8 cellular contexts compared by ENCODE assay signal in the genomic region with DNA sequence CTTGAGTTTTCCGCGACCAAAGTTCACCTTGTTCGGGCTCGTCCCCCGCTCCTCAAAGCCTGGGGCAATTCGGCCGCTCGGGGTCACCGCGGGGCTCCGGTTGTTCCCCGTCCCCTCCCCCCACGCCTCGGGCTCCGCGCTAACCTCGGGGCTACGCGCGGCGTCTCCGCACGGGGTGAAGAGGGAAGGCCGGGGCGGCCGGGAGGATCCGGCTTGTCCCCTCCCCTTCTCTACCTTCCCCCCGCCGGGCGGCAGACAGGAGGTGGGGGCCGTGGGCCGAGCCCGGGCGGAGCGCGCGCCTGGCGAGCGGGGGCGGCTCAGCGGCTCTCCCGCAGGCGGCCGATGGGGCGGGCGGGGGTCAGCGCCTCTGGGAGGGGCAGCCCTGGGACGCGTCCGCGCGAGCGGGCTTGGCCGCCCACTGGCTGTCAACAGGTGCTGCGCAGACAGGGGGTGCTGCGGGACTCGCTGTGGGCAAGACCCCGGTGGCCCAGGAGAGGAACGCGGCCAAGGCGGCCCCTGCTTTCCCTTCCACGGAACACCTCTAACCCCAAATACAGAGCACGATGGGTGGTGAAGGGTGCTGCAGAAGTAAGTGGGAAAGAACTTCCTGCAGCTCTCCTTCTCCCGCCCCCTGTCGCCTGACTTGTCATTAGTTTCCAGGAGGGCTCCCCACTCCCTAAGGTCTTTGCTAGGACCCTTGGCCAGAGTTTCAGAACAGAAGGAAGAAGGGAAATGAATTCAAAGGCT. TPM values are rescaled to one million over a fixed set of nuclear protein-coding genes. Genes with fewer than 3 reads are reported as not detected.
DNase-seq lines count a peak whose midpoint lies in the region; ATAC-seq, FAIRE-seq and TF ChIP-seq lines count a peak whose summit lies in the region.

Gene PDGFC (minus strand): TSS at position 177 of the 747 bp plus-strand sequence. CDS start 896 bp downstream, outside the sequence.

- peak; percentile 36 for ATAC-seq in HG02798 (IDR thresholded peaks at IDR 0.05; ENCODE audit: poor library complexity, unreplicated experiment)
- no peak for ATAC-seq in HG03039 (IDR thresholded peaks at IDR 0.05; ENCODE audit: unreplicated experiment)

- peaks cover 0 to 3% of the 10 kb centered on the region in 2 donors for H3K27me3 ChIP-seq in small intestine (ENCODE audit: control insufficient read depth in 2 of 2, insufficient read depth in 2 of 2, low read length in 2 of 2)

- DNase-seq in D341Med (ENCODE audit: low spot score) (peak; percentile 71), RWPE1 (ENCODE audit: low spot score) (peak; percentile 71), dedifferentiated amniotic fluid mesenchymal stem cell (ENCODE audit: extremely low spot score) (peak; percentile 24), kidney tubule cell (ENCODE audit: low spot score) (peak; percentile 89), small intestine (peak; percentile 54)
- no peak for DNase-seq in stimulated activated CD4-positive, alpha-beta T cell treated with anti-CD3 and anti-CD28 coated beads, Interleukin-2, amount 100 ng/mL, for 48 hours

- peak within 1 kb of the TSS; percentile 54 to 96 for H3K4me3 ChIP-seq in small intestine (ENCODE audit: low read depth in 1 of 2, low read length in 2 of 2)

- H3K4me1 ChIP-seq in small intestine (ENCODE audit: control insufficient read depth in 2 of 2, insufficient read depth in 1 of 2, low read depth in 1 of 2, low read length in 1 of 2): peaks cover 0 to 2% of the 10 kb centered on the region in 2 donors

- no peaks in the 10 kb centered on the region for H3K9me3 ChIP-seq in small intestine (ENCODE audit: control insufficient read depth, low read depth)

- no peak for FAIRE-seq in small intestine (lab: Jason Lieb, UNC)

- no peaks in the 10 kb centered on the region for H3K36me3 ChIP-seq in small intestine (ENCODE audit: control insufficient read depth in 2 of 2, insufficient read depth in 2 of 2, low read length in 2 of 2)

- POLR2A ChIA-PET in RWPE1 (lab: Yijun Ruan, JAX; ENCODE audit: low non-redundant PET): no interaction called here

- H3K27ac ChIP-seq in RWPE1 (peak within 1 kb of the TSS; percentile 88), small intestine (ENCODE audit: low read depth in 1 of 2, low read length in 1 of 2) (peak within 1 kb of the TSS; percentile 9 to 84)

- TF ChIP-seq CTCF in RWPE1 (conservative IDR thresholded peaks at IDR 0.05; ENCODE audit: low read depth): peak; percentile 66

- WGBS in small intestine, 3 donors: 1 to 3% (median 2%) methylated on average over 39 to 65 of the region's 65 CpGs

- CTCF ChIA-PET in RWPE1 (lab: Yijun Ruan, JAX): interaction anchor here (0.6 to 1.6 kb wide), 4 partner anchors 12 to 497 kb away, joined by 3 to 6 read pairs (median 4); no protein-coding TSS in a partner anchor

RNA-seq across cellular contexts. Expression of gene PDGFC, which starts in this region (rescaled TPM):
- polyA plus RNA-seq in small intestine: 1 to 10 TPM; 2.4 to 3.9 (median 2.5) TPM

Comparison
In these comparisons a context has a peak if more than half of its experiments do, and no peak if none do; other contexts are left out.
1. DNase-seq: peak in D341Med (single experiment), RWPE1 (single experiment), dedifferentiated amniotic fluid mesenchymal stem cell (single experiment), kidney tubule cell (single experiment) and small intestine (single experiment); none in stimulated activated CD4-positive, alpha-beta T cell treated with anti-CD3 and anti-CD28 coated beads, Interleukin-2, amount 100 ng/mL, for 48 hours (0 of 2).